In the genomic region with DNA sequence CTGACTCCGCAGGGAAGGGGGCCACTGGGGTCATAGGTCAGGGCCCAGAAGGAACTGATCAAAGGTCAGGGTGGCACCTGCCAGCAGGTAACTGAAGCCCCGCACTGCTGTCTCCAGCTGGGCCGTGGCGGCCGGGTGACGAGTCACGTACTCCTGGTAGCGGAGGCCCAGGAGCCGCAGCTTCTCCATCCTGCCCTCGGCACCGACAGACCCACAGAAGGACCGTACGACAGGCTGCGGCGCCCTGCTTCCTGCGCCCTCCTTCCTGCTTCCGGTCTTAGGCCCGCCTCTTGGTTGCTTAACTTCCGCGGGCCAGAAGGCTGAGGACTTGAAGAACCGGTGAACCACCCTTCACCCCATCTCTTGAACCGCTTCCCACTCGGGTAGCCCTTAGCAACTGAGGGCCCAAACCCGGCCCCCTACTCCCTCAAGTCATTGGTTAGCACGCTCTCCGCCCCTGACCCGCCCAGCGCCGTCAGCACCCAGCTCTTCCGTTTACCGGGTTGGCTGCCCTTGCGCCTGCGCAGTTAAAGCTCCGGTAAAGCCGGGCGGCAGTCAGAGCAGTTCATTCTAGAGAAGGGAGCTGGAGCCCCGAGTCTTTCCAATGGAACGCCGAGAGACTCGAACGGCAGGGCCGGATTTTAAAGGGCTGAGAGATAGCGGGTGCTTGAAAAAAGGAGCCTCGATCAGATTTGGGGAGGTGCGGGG, we compare ENCODE assay signal across 1 cellular context.
A peak's percentile ranks its signal among the peaks of the same experiment; 100 is the strongest.
TF ChIP-seq lines count a peak whose summit lies in the region.

Gene PEX16, minus strand, starts transcription at position 255 of the 708 bp plus-strand sequence. Its CDS starts 66 bp downstream, at position 189.

TF ChIP-seq in K562, 482 proteins besides CTCF, POLR2A, EP300 and RAD21 (continued from another document and continues in another):
- TF ChIP-seq, protein P1, sequence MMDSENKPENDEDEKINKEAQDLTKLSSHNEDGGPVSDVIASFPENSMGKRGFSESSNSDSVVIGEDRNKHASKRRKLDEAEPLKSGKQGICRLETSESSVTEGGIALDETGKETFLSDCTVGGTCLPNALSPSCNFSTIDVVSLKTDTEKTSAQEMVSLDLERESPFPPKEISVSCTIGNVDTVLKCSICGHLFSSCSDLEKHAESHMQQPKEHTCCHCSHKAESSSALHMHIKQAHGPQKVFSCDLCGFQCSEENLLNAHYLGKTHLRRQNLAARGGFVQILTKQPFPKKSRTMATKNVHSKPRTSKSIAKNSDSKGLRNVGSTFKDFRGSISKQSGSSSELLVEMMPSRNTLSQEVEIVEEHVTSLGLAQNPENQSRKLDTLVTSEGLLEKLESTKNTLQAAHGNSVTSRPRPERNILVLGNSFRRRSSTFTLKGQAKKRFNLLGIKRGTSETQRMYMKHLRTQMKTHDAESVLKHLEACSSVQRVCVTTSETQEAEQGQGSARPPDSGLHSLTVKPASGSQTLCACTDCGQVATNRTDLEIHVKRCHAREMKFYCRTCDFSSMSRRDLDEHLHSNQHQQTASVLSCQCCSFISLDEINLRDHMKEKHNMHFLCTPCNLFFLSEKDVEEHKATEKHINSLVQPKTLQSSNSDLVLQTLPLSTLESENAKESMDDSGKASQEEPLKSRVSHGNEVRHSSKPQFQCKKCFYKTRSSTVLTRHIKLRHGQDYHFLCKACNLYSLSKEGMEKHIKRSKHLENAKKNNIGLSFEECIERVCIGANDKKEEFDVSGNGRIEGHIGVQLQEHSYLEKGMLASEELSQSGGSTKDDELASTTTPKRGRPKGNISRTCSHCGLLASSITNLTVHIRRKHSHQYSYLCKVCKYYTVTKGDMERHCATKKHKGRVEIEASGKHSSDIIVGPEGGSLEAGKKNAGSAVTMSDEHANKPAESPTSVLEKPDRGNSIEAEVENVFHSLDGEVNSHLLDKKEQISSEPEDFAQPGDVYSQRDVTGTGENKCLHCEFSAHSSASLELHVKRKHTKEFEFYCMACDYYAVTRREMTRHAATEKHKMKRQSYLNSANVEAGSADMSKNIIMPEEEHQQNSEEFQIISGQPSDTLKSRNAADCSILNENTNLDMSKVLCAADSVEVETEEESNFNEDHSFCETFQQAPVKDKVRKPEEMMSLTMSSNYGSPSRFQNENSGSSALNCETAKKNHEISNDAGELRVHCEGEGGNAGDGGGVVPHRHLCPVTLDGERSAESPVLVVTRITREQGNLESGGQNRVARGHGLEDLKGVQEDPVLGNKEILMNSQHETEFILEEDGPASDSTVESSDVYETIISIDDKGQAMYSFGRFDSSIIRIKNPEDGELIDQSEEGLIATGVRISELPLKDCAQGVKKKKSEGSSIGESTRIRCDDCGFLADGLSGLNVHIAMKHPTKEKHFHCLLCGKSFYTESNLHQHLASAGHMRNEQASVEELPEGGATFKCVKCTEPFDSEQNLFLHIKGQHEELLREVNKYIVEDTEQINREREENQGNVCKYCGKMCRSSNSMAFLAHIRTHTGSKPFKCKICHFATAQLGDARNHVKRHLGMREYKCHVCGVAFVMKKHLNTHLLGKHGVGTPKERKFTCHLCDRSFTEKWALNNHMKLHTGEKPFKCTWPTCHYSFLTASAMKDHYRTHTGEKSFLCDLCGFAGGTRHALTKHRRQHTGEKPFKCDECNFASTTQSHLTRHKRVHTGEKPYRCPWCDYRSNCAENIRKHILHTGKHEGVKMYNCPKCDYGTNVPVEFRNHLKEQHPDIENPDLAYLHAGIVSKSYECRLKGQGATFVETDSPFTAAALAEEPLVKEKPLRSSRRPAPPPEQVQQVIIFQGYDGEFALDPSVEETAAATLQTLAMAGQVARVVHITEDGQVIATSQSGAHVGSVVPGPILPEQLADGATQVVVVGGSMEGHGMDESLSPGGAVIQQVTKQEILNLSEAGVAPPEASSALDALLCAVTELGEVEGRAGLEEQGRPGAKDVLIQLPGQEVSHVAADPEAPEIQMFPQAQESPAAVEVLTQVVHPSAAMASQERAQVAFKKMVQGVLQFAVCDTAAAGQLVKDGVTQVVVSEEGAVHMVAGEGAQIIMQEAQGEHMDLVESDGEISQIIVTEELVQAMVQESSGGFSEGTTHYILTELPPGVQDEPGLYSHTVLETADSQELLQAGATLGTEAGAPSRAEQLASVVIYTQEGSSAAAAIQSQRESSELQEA (IDR thresholded peaks at IDR 0.05; ENCODE audit: low read depth) = no peak
- TF ChIP-seq ZNF512 (tag; IDR thresholded peaks at IDR 0.05) (no peak), FOXK2 (conservative IDR thresholded peaks at IDR 0.05 in 1 of 2, IDR thresholded peaks at IDR 0.05 in 1 of 2; ENCODE audit: low read depth in 2 of 2) (peak; percentile 49 to 62; a peak in 1 of 4 replicates), ZNF668 (CRISPR knock-in tag; IDR thresholded peaks at IDR 0.05) (no peak), ZFP1 (CRISPR knock-in tag; IDR thresholded peaks at IDR 0.05) (no peak), ZNF695 (CRISPR knock-in tag; IDR thresholded peaks at IDR 0.05) (no peak), ZNF584 (CRISPR knock-in tag; IDR thresholded peaks at IDR 0.05; ENCODE audit: low read depth) (no peak), HMG20A (CRISPR knock-in tag; conservative IDR thresholded peaks at IDR 0.05) (no peak), ZNF551 (CRISPR knock-in tag; IDR thresholded peaks at IDR 0.05) (no peak), ZNF253 (CRISPR knock-in tag; conservative IDR thresholded peaks at IDR 0.05) (no peak), NCOA2 (IDR thresholded peaks at IDR 0.05; ENCODE audit: partially characterized antibody in 2 of 2) (no peak), KAT8 (IDR thresholded peaks at IDR 0.05; ENCODE audit: low read depth) (no peak), TCF7L2 (IDR thresholded peaks at IDR 0.05; ENCODE audit: low read depth, low read length) (no peak), RBM15 (IDR thresholded peaks at IDR 0.05; ENCODE audit: insufficient read depth, low read length) (no peak), SNIP1 (IDR thresholded peaks at IDR 0.05; ENCODE audit: low read depth) (no peak), GABPB2 (CRISPR knock-in tag; conservative IDR thresholded peaks at IDR 0.05) (no peak), BDP1 (IDR thresholded peaks at IDR 0.05; ENCODE audit: insufficient read depth, insufficient read length) (no peak), ZNF444 (CRISPR knock-in tag; IDR thresholded peaks at IDR 0.05) (no peak), TCF7 (IDR thresholded peaks at IDR 0.05; ENCODE audit: borderline replicate concordance) (no peak), PTBP1 (IDR thresholded peaks at IDR 0.05; ENCODE audit: low read depth, low read length) (no peak), ZNF140 (CRISPR knock-in tag; IDR thresholded peaks at IDR 0.05) (no peak), EZH2 (IDR thresholded peaks at IDR 0.05; ENCODE audit: borderline replicate concordance, low read depth, low read length) (no peak), HDAC8 (tag; IDR thresholded peaks at IDR 0.05) (no peak), RFX5 (IDR thresholded peaks at IDR 0.05; ENCODE audit: low read depth, low read length) (no peak), ZBED1 (IDR thresholded peaks at IDR 0.05) (no peak), OTX1 (CRISPR knock-in tag; IDR thresholded peaks at IDR 0.05) (no peak), ATF4 (CRISPR knock-in tag; IDR thresholded peaks at IDR 0.05) (no peak), KHSRP (IDR thresholded peaks at IDR 0.05) (no peak), NCOA1 (IDR thresholded peaks at IDR 0.05; ENCODE audit: low read depth) (no peak; the same call in 1 of the 2 replicates), TRIM24 (IDR thresholded peaks at IDR 0.05) (no peak), AFF4 (CRISPR knock-in tag; IDR thresholded peaks at IDR 0.05) (no peak; the same call in 1 of the 2 replicates), CHCHD3 (CRISPR knock-in tag; IDR thresholded peaks at IDR 0.05) (no peak), HCFC1 (IDR thresholded peaks at IDR 0.05; ENCODE audit: low read depth, low read length) (peak; percentile 71), CREBBP (IDR thresholded peaks at IDR 0.05; ENCODE audit: low read depth, low read length) (no peak), LEF1 (IDR thresholded peaks at IDR 0.05) (no peak), XRCC4 (IDR thresholded peaks at IDR 0.05; ENCODE audit: extremely low read depth, insufficient read depth, insufficient read length) (no peak), POLR3G (IDR thresholded peaks at IDR 0.05; ENCODE audit: extremely low read depth, insufficient read length, insufficient replicate concordance) (no peak)
- TF ChIP-seq, protein P2, sequence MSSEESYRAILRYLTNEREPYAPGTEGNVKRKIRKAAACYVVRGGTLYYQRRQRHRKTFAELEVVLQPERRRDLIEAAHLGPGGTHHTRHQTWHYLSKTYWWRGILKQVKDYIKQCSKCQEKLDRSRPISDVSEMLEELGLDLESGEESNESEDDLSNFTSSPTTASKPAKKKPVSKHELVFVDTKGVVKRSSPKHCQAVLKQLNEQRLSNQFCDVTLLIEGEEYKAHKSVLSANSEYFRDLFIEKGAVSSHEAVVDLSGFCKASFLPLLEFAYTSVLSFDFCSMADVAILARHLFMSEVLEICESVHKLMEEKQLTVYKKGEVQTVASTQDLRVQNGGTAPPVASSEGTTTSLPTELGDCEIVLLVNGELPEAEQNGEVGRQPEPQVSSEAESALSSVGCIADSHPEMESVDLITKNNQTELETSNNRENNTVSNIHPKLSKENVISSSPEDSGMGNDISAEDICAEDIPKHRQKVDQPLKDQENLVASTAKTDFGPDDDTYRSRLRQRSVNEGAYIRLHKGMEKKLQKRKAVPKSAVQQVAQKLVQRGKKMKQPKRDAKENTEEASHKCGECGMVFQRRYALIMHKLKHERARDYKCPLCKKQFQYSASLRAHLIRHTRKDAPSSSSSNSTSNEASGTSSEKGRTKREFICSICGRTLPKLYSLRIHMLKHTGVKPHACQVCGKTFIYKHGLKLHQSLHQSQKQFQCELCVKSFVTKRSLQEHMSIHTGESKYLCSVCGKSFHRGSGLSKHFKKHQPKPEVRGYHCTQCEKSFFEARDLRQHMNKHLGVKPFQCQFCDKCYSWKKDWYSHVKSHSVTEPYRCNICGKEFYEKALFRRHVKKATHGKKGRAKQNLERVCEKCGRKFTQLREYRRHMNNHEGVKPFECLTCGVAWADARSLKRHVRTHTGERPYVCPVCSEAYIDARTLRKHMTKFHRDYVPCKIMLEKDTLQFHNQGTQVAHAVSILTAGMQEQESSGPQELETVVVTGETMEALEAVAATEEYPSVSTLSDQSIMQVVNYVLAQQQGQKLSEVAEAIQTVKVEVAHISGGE (CRISPR knock-in tag; IDR thresholded peaks at IDR 0.05) = peak in 2 of 3 experiments; percentile 66 to 87; a peak in 4 of 6 replicates
- TF ChIP-seq, protein P3, sequence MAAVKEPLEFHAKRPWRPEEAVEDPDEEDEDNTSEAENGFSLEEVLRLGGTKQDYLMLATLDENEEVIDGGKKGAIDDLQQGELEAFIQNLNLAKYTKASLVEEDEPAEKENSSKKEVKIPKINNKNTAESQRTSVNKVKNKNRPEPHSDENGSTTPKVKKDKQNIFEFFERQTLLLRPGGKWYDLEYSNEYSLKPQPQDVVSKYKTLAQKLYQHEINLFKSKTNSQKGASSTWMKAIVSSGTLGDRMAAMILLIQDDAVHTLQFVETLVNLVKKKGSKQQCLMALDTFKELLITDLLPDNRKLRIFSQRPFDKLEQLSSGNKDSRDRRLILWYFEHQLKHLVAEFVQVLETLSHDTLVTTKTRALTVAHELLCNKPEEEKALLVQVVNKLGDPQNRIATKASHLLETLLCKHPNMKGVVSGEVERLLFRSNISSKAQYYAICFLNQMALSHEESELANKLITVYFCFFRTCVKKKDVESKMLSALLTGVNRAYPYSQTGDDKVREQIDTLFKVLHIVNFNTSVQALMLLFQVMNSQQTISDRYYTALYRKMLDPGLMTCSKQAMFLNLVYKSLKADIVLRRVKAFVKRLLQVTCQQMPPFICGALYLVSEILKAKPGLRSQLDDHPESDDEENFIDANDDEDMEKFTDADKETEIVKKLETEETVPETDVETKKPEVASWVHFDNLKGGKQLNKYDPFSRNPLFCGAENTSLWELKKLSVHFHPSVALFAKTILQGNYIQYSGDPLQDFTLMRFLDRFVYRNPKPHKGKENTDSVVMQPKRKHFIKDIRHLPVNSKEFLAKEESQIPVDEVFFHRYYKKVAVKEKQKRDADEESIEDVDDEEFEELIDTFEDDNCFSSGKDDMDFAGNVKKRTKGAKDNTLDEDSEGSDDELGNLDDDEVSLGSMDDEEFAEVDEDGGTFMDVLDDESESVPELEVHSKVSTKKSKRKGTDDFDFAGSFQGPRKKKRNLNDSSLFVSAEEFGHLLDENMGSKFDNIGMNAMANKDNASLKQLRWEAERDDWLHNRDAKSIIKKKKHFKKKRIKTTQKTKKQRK (IDR thresholded peaks at IDR 0.05; ENCODE audit: borderline replicate concordance, low read depth, low read length) = no peak; the same call in 1 of the 2 replicates
